In genomic region chr10:111524134-111524533, GRCh38 we compare ENCODE assay signal across 25 cellular contexts.
"Had no signal": no experiment of that assay in that cellular context is flagged by ENCODE, and none has a peak within 500 bp of the region (broad histone marks: within the 10 kb centered on the region; RNA-seq: fewer than 3 reads in every experiment).

No MANE protein-coding gene starts in this region.

- H3K4me3 ChIP-seq: coronary artery, dorsolateral prefrontal cortex, esophagus muscularis mucosa, gastroesophageal sphincter, heart left ventricle, hepatocyte, left lung, lower lobe of right lung, mucosa of descending colon had no signal

- H3K27ac ChIP-seq: coronary artery, esophagus muscularis mucosa, foreskin keratinocyte, gastroesophageal sphincter, heart left ventricle, hepatocyte, left lung, lower lobe of right lung had no signal

- H3K9me3 ChIP-seq: esophagus muscularis mucosa, gastroesophageal sphincter, heart left ventricle, left lung, lower lobe of right lung, mucosa of descending colon had no signal

- H3K4me2 ChIP-seq: hepatocyte had no signal

- H3K4me1 ChIP-seq: esophagus muscularis mucosa, foreskin keratinocyte, gastroesophageal sphincter, heart left ventricle, left lung, lower lobe of right lung had no signal

- H2AFZ ChIP-seq: hepatocyte had no signal

- FAIRE-seq: colon, endothelial cell of umbilical vein, frontal cortex, kidney had no signal

- H3K27me3 ChIP-seq: dorsolateral prefrontal cortex, esophagus muscularis mucosa, foreskin keratinocyte, gastroesophageal sphincter, heart left ventricle, hepatocyte, left lung had no signal

- H3K79me2 ChIP-seq: hepatocyte had no signal

- DNase-seq: dermis blood vessel endothelial cell; dorsolateral prefrontal cortex; effector CD4-positive, alpha-beta T cell; effector memory CD4-positive, alpha-beta T cell; foreskin keratinocyte; heart left ventricle; hypothalamus; immature natural killer cell; islet precursor cell; kidney; kidney glomerular epithelial cell; left colon; left lung; left ventricle myocardium superior; lower lobe of right lung; mesenchymal stem cell; mucosa of descending colon; naive B cell had no signal

- H3K36me3 ChIP-seq: esophagus muscularis mucosa, gastroesophageal sphincter, heart left ventricle, left lung, lower lobe of right lung had no signal

- ATAC-seq: foreskin keratinocyte, gastroesophageal sphincter, heart left ventricle, left colon, left lung, left ventricle myocardium superior, lower lobe of right lung, mucosa of descending colon had no signal
